36 cellular contexts compared by ENCODE assay signal in the genomic region with DNA sequence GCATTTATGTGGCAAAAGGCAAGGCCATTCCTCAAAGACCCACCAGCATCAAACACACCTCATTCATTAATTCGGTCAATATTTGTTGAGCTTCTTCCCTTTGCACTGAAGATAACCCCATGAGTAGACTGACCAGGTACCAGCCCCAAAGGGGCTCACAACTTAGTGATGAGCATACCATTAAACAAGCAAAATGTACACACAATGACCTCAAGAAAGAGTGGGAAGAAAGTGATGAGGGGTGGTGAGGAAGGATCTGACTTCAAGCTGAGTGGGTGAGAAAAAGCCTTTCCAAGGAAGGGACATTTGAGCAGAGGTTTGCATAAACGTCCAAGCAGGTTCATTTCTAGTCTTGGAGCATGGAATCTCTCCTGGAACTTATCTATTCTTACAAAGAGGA.
DNase-seq lines count a peak whose midpoint lies in the region; ATAC-seq, FAIRE-seq and TF ChIP-seq lines count a peak whose summit lies in the region.
"Had no signal": no experiment of that assay in that cellular context is flagged by ENCODE, and none has a peak within 500 bp of the region (broad histone marks: within the 10 kb centered on the region; RNA-seq: fewer than 3 reads in every experiment).

No MANE protein-coding gene starts in this region.

- H3K36me3 Mint-ChIP-seq in Calu3 (ENCODE audit: insufficient read depth, unreplicated experiment) = peaks cover 8% of the 10 kb centered on the region
- H3K36me3 Mint-ChIP-seq: CD14-positive monocyte; CD4-positive, alpha-beta memory T cell; CD4-positive, CD25-positive, alpha-beta regulatory T cell; CD8-positive, alpha-beta memory T cell; CD8-positive, alpha-beta T cell had no signal

- no peak overlapping the region for H2BK5ac ChIP-seq in IMR-90 (ENCODE audit: low read depth, low read length, poor library complexity, severe bottlenecking)

- 0 out of 2 replicates have a peak overlapping the region, but pooled peaks have one; percentile 12 for H2AK5ac ChIP-seq in IMR-90 (ENCODE audit: low read depth, low read length)

- BruUV-seq in Calu3 (replicated peaks; lab: Mats Ljungman, UMichigan) (no TSS peak), IMR-90 (replicated peaks; lab: Mats Ljungman, UMichigan) (no TSS peak), mammary epithelial cell (replicated peaks; lab: Mats Ljungman, UMichigan) (no TSS peak)

- H4K20me1 ChIP-seq in IMR-90 (ENCODE audit: insufficient read depth, low read length) = no peaks in the 10 kb centered on the region
- H4K20me1 ChIP-seq in mammary epithelial cell (ENCODE audit: insufficient read depth, low read length) = no peaks in the 10 kb centered on the region
- H4K20me1 ChIP-seq: BLaER1; BLaER1 treated with 17β-estradiol and CSF1 and Interleukin-3, amounts not matched to agents 10 nM and 100 nM had no signal

- no peak overlapping the region; the same call in 1 of the 2 replicates for H4K91ac ChIP-seq in IMR-90 (ENCODE audit: insufficient read depth, low read depth, low read length)

- no peak overlapping the region for H4K5ac ChIP-seq in IMR-90 (ENCODE audit: low read depth, low read length)

- H2AFZ ChIP-seq in IMR-90 (replicated peaks; ENCODE audit: low read length, poor library complexity) (no peak overlapping the region), mammary epithelial cell (ENCODE audit: low read depth, low read length) (no peak overlapping the region)

- H3K9me3 ChIP-seq in HEK293 (ENCODE audit: control insufficient read depth, insufficient read depth, low read depth, low read length) (no peaks in the 10 kb centered on the region), IMR-90 (ENCODE audit: control insufficient read depth, insufficient read depth, low read length) (no peaks in the 10 kb centered on the region), sigmoid colon (no peaks in the 10 kb centered on the region), mammary epithelial cell (replicated peaks; ENCODE audit: insufficient read depth, low read length) (no peaks in the 10 kb centered on the region)
- H3K9me3 ChIP-seq: A549; BE2C; BLaER1; BLaER1 treated with 17β-estradiol and CSF1 and Interleukin-3, amounts not matched to agents 10 nM and 100 nM; Caco-2 had no signal

- no peak overlapping the region for H3K4me2 ChIP-seq in IMR-90 (ENCODE audit: low read depth, low read length)
- no peak overlapping the region for H3K4me2 ChIP-seq in mammary epithelial cell (ENCODE audit: insufficient read depth, low read depth, low read length)
- H3K4me2 ChIP-seq: A549; BLaER1; BLaER1 treated with 17β-estradiol and CSF1 and Interleukin-3, amounts not matched to agents 10 nM and 100 nM had no signal

- H2AK9ac ChIP-seq in IMR-90 (replicated peaks; ENCODE audit: low read depth, low read length, poor library complexity) = no peak overlapping the region

- no peaks in the 10 kb centered on the region for H3K36me3 ChIP-seq in HEK293 (ENCODE audit: control insufficient read depth in 2 of 2, insufficient read depth in 1 of 2, low read length in 2 of 2)
- H3K36me3 ChIP-seq in IMR-90 (ENCODE audit: control insufficient read depth, insufficient read depth, low read length) = no peaks in the 10 kb centered on the region
- H3K36me3 ChIP-seq in bronchial epithelial cell (ENCODE audit: control insufficient read depth, insufficient read depth, low read length) = no peaks in the 10 kb centered on the region
- H3K36me3 ChIP-seq in sigmoid colon = no peaks in the 10 kb centered on the region
- no peaks in the 10 kb centered on the region for H3K36me3 ChIP-seq in mammary epithelial cell (ENCODE audit: insufficient read depth, low read length)
- H3K36me3 ChIP-seq: BE2C; BLaER1; BLaER1 treated with 17β-estradiol and CSF1 and Interleukin-3, amounts not matched to agents 10 nM and 100 nM had no signal

- H4K8ac ChIP-seq in IMR-90 (ENCODE audit: low read depth in 2 of 2, low read length in 2 of 2) = no peak overlapping the region; a peak in 1 of 4 replicates

- TF ChIP-seq POLR2A in IMR-90 (IDR thresholded peaks at IDR 0.05; ENCODE audit: low read depth, low read length) (no peak), sigmoid colon (IDR thresholded peaks at IDR 0.05) (no peak), lower leg skin (IDR thresholded peaks at IDR 0.05) (no peak)

- peak overlapping the region; percentile 37 for H3K27ac Mint-ChIP-seq in Calu3 (ENCODE audit: unreplicated experiment)
- H3K27ac Mint-ChIP-seq: B cell; CD14-positive monocyte; CD4-positive, alpha-beta memory T cell; CD4-positive, alpha-beta T cell; CD4-positive, CD25-positive, alpha-beta regulatory T cell; CD8-positive, alpha-beta memory T cell; CD8-positive, alpha-beta T cell had no signal

- no peak for ATAC-seq in IMR-90 (ENCODE audit: low read depth)
- ATAC-seq: A549; CD8-positive, alpha-beta T cell had no signal

- in situ Hi-C loops in IMR-90 (cut with MboI; ENCODE audit: low sequenced_read_pairs) = loop anchor here (10.0 to 25.0 kb wide), 2 partner anchors 860 to 1172 kb away; no protein-coding TSS in a partner anchor
- in situ Hi-C loops in mammary epithelial cell (cut with MboI; ENCODE audit: low sequenced_read_pairs in 2 of 2) = loop anchor here (5.0 to 10.0 kb wide), 2 partner anchors 160 to 167 kb away; no protein-coding TSS in a partner anchor

- no peaks in the 10 kb centered on the region for H3K79me1 ChIP-seq in IMR-90 (ENCODE audit: low read depth in 1 of 2, low read length in 2 of 2)

- no peaks in the 10 kb centered on the region for H3K27me3 ChIP-seq in IMR-90 (ENCODE audit: control insufficient read depth, insufficient read depth, low read length)
- no peaks in the 10 kb centered on the region for H3K27me3 ChIP-seq in bronchial epithelial cell (ENCODE audit: control insufficient read depth, insufficient read depth, low read length)
- H3K27me3 ChIP-seq in sigmoid colon = no peaks in the 10 kb centered on the region
- H3K27me3 ChIP-seq in mammary epithelial cell (ENCODE audit: insufficient read depth, low read length) = no peaks in the 10 kb centered on the region
- H3K27me3 ChIP-seq: BE2C; BLaER1; BLaER1 treated with 17β-estradiol and CSF1 and Interleukin-3, amounts not matched to agents 10 nM and 100 nM had no signal

- H3K27ac ChIP-seq in HEK293 (ENCODE audit: extremely low read depth, low read depth, low read length) (no peak overlapping the region), IMR-90 (ENCODE audit: insufficient read depth, low read length) (no peak overlapping the region), sigmoid colon (no peak overlapping the region), mammary epithelial cell (ENCODE audit: insufficient read depth, low read depth, low read length) (no peak overlapping the region)
- H3K27ac ChIP-seq: 22Rv1; A549; BLaER1; BLaER1 treated with 17β-estradiol and CSF1 and Interleukin-3, amounts not matched to agents 10 nM and 100 nM; C4-2B had no signal

- 0 out of 2 replicates have a peak overlapping the region, but pooled peaks have one; percentile 49 for H2BK20ac ChIP-seq in IMR-90 (ENCODE audit: low read depth, low read length)

- FAIRE-seq in bronchial epithelial cell (lab: Jason Lieb, UNC) = peak; percentile 13
- FAIRE-seq: A204.1, A549, D721Med had no signal

- H3K4me1 ChIP-seq in HEK293 (ENCODE audit: control insufficient read depth, insufficient read depth, low read length) (peaks cover 6% of the 10 kb centered on the region; the same call in 1 of the 2 replicates), IMR-90 (ENCODE audit: control insufficient read depth, insufficient read depth, low read length) (no peaks in the 10 kb centered on the region; the same call in 1 of the 2 replicates), sigmoid colon (no peaks in the 10 kb centered on the region), mammary epithelial cell (ENCODE audit: insufficient read depth, low read length) (peaks cover 5% of the 10 kb centered on the region)
- H3K4me1 ChIP-seq: A549; BLaER1; BLaER1 treated with 17β-estradiol and CSF1 and Interleukin-3, amounts not matched to agents 10 nM and 100 nM; Caco-2 had no signal

- no peak for TF ChIP-seq EP300 in sigmoid colon (IDR thresholded peaks at IDR 0.05)

- no peak for TF ChIP-seq RAD21 in IMR-90 (IDR thresholded peaks at IDR 0.05; ENCODE audit: low read length)

- TF ChIP-seq CTCF in Calu3 (IDR thresholded peaks at IDR 0.05; ENCODE audit: unreplicated experiment) (no peak), HEK293 (tag by site-specific recombination; IDR thresholded peaks at IDR 0.05) (no peak), IMR-90 (conservative IDR thresholded peaks at IDR 0.05; ENCODE audit: low read depth, low read length) (no peak), bronchial epithelial cell (IDR thresholded peaks at IDR 0.05; ENCODE audit: insufficient read depth, low read length, severe bottlenecking) (no peak), sigmoid colon (IDR thresholded peaks at IDR 0.05) (no peak), mammary epithelial cell (conservative IDR thresholded peaks at IDR 0.05 in 1 of 2, IDR thresholded peaks at IDR 0.05 in 1 of 2; ENCODE audit: extremely low read depth in 1 of 2, insufficient read depth in 1 of 2, low read depth in 1 of 2, low read length in 2 of 2) (no peak), lower leg skin (IDR thresholded peaks at IDR 0.05) (no peak)

- H3K27me3 Mint-ChIP-seq in Calu3 (ENCODE audit: unreplicated experiment) = no peaks in the 10 kb centered on the region
- H3K27me3 Mint-ChIP-seq: B cell; CD4-positive, alpha-beta memory T cell; CD4-positive, alpha-beta T cell; CD4-positive, CD25-positive, alpha-beta regulatory T cell; CD8-positive, alpha-beta memory T cell had no signal

- WGBS in IMR-90 (ENCODE audit: extremely low coverage in 2 of 2, insufficient read length in 1 of 2), 2 experiments = no CpG with 5 or more reads among the region's 2 CpGs
- WGBS in sigmoid colon, 2 donors = 42 to 63% methylated on average over 2 of the region's 2 CpGs
- WGBS in mammary epithelial cell (ENCODE audit: low coverage, missing lambda C conversion rate) = 48% methylated on average over 2 of the region's 2 CpGs
- WGBS in lower leg skin, 2 donors = 48 to 49% methylated on average over 2 of the region's 2 CpGs

- no peaks in the 10 kb centered on the region for H3K79me2 ChIP-seq in mammary epithelial cell (ENCODE audit: insufficient read depth, low read length)

- no peak for DNase-seq in Calu3
- no peak for DNase-seq in IMR-90
- no peak for DNase-seq in bronchial epithelial cell (ENCODE audit: low read depth)
- no peak for DNase-seq in sigmoid colon
- DNase-seq in mammary epithelial cell = no peak
- no peak for DNase-seq in SHP77 (lab: John Stamatoyannopoulos, UW)
- no peak for DNase-seq in lower leg skin (ENCODE audit: low spot score in 2 of 2)
- DNase-seq: 8988T; ACHN; AML-193; BE2C; C1 segment of cervical spinal cord; Caco-2; CD4-positive, alpha-beta memory T cell; CD4-positive, alpha-beta T cell; CD4-positive, CD25-positive, alpha-beta regulatory T cell; CD8-positive, alpha-beta memory T cell; CD8-positive, alpha-beta T cell; COR-L47; DMS 273 treated with DMSO at 0.1 percent for 48 hours; DMS153; DMS53; DMS79; DMS79 treated with DMSO at 0.1 percent for 48 hours; DND-41; EL had no signal

- peaks cover 36% of the 10 kb centered on the region for H3K4me1 Mint-ChIP-seq in Calu3 (ENCODE audit: low read depth, unreplicated experiment)
- H3K4me1 Mint-ChIP-seq: B cell; CD14-positive monocyte; CD4-positive, alpha-beta memory T cell; CD4-positive, CD25-positive, alpha-beta regulatory T cell; CD8-positive, alpha-beta memory T cell had no signal

- no peak overlapping the region for H3K18ac ChIP-seq in IMR-90 (ENCODE audit: low read depth, low read length)

- dilution Hi-C loops in IMR-90 (cut with HindIII; ENCODE audit: low sequenced_read_pairs, unreplicated experiment) (no loop called here), mammary epithelial cell (cut with HindIII; ENCODE audit: low sequenced_read_pairs) (no loop called here)

- H3K23ac ChIP-seq in IMR-90 (ENCODE audit: low read depth, low read length) = no peak overlapping the region

- H3K9ac ChIP-seq in IMR-90 (ENCODE audit: low read depth, low read length) (no peak overlapping the region), mammary epithelial cell (ENCODE audit: insufficient read depth, low read length) (no peak overlapping the region)
- H3K9ac ChIP-seq: BLaER1; BLaER1 treated with 17β-estradiol and CSF1 and Interleukin-3, amounts not matched to agents 10 nM and 100 nM had no signal

- H3K9me3 Mint-ChIP-seq in Calu3 (ENCODE audit: low read depth, unreplicated experiment) = no peaks in the 10 kb centered on the region
- H3K9me3 Mint-ChIP-seq: CD14-positive monocyte had no signal

- peak overlapping the region; percentile 19; the same call in 1 of the 2 replicates for H3K4ac ChIP-seq in IMR-90 (ENCODE audit: low read depth, low read length)

- H3K56ac ChIP-seq in IMR-90 (ENCODE audit: extremely low read depth, insufficient read depth, low read length) = no peak overlapping the region

- H3K14ac ChIP-seq in IMR-90 (replicated peaks; ENCODE audit: low read depth, low read length) = 0 out of 2 replicates have a peak overlapping the region, but pooled peaks have one; percentile 29

- CTCF ChIA-PET in Calu3 (lab: Charles Lee) (no interaction called here), HEK293 (lab: Yijun Ruan, JAX) (interaction anchor here (0.6 to 4.4 kb wide), 5 partner anchors 9 to 1178 kb away, joined by 3 to 41 read pairs (median 4); no protein-coding TSS in a partner anchor), IMR-90 (lab: Yijun Ruan, JAX) (no interaction called here), mammary epithelial cell (lab: Charles Lee; ENCODE audit: low non-redundant PET) (no interaction called here)

- H3K4me3 ChIP-seq in HEK293 (ENCODE audit: low read depth, low read length) (no peak overlapping the region), IMR-90 (ENCODE audit: insufficient read depth, low read depth, low read length) (no peak overlapping the region), bronchial epithelial cell (ENCODE audit: low read depth, low read length) (no peak overlapping the region), sigmoid colon (no peak overlapping the region), mammary epithelial cell (replicated peaks in 1 of 3; ENCODE audit: insufficient read depth in 1 of 3, low read depth in 2 of 3, low read length in 3 of 3) (no peak overlapping the region), lower leg skin (ENCODE audit: low read depth, poor library complexity, severe bottlenecking) (no peak overlapping the region)
- H3K4me3 ChIP-seq: A549; BLaER1; BLaER1 treated with 17β-estradiol and CSF1 and Interleukin-3, amounts not matched to agents 10 nM and 100 nM had no signal

- no peak overlapping the region for H3K4me3 Mint-ChIP-seq in Calu3 (ENCODE audit: low read depth, unreplicated experiment)
- H3K4me3 Mint-ChIP-seq: B cell; CD14-positive monocyte; CD4-positive, alpha-beta memory T cell; CD4-positive, alpha-beta T cell; CD4-positive, CD25-positive, alpha-beta regulatory T cell; CD8-positive, alpha-beta memory T cell; CD8-positive, alpha-beta T cell had no signal

- peak overlapping the region; percentile 38; the same call in 1 of the 2 replicates for H2BK120ac ChIP-seq in IMR-90 (ENCODE audit: low read depth, low read length)

- POLR2A ChIA-PET in HEK293 (lab: Yijun Ruan, JAX) (no interaction called here), IMR-90 (lab: Charles Lee; ENCODE audit: unreplicated experiment) (interaction anchor here (0.6 kb wide), 1 partner anchor 169 kb away, joined by 3 read pairs; no protein-coding TSS in a partner anchor)

- no peak overlapping the region; the same call in 2 of the 3 replicates for H2BK15ac ChIP-seq in IMR-90 (ENCODE audit: low read depth, low read length)

- no peaks in the 10 kb centered on the region for H3K9me1 ChIP-seq in IMR-90 (ENCODE audit: insufficient read depth, low read length)

- intact Hi-C loops in Calu3 (cut with micrococcal nuclease; ENCODE audit: unreplicated experiment) (loop anchor here (5.0 to 10.0 kb wide), 2 partner anchors 740 to 842 kb away; no protein-coding TSS in a partner anchor), IMR-90 (cut with micrococcal nuclease) (loop anchor here (5.0 kb wide), 1 partner anchor 222 kb away; no protein-coding TSS in a partner anchor), sigmoid colon (cut with DNase I) (loop anchor here (5.0 kb wide), 1 partner anchor 167 kb away; no protein-coding TSS in a partner anchor), mammary epithelial cell (cut with micrococcal nuclease) (loop anchor here (10.0 kb wide), 1 partner anchor 1320 kb away; no protein-coding TSS in a partner anchor), lower leg skin (cut with DNase I; ENCODE audit: low total_unique reads) (no loop called here)
